ENCODE assay signal across 8 cellular contexts in the genomic region with DNA sequence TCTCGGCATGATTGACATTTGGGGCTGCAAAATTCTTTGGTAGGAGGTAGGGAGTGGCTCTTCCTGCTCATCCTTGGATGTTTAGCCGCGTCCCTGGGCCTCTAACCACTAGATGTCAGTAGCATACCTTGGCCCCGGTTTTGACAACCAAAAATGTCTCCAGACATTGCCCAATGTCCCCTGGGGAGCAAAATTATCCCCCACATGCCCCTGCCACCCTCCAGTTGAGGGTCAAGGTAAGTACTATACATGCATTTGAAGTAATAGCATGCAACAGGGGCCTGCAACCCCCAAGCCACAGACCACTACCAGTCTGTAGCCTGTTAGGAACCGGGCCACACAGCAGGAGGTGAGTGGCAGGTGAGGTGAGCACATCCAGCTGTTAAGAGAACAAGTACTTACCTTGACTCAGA. TPM values are rescaled to one million over a fixed set of nuclear protein-coding genes. Genes with fewer than 3 reads are reported as not detected.
DNase-seq lines count a peak whose midpoint lies in the region; ATAC-seq and TF ChIP-seq lines count a peak whose summit lies in the region.

No MANE protein-coding gene starts in this region.

- ATAC-seq in activated T-helper 17 cell treated with anti-CD3 and anti-CD28 coated beads, Interleukin-2, amount 50 U/mL, for 72 hours (replicated peaks) = no peak
- ATAC-seq in HG03520 (IDR thresholded peaks at IDR 0.05; ENCODE audit: unreplicated experiment) = no peak

- no peaks in the 10 kb centered on the region for H3K4me1 Mint-ChIP-seq in chondrocyte (ENCODE audit: low read depth)
- no peaks in the 10 kb centered on the region for H3K4me1 Mint-ChIP-seq in nephron progenitor cell
- no peaks in the 10 kb centered on the region for H3K4me1 Mint-ChIP-seq in activated T-helper 17 cell treated with anti-CD3 and anti-CD28 coated beads, Interleukin-2, amount 50 U/mL, for 72 hours

- H3K36me3 Mint-ChIP-seq in chondrocyte (ENCODE audit: low read depth) = no peaks in the 10 kb centered on the region
- no peaks in the 10 kb centered on the region for H3K36me3 Mint-ChIP-seq in nephron progenitor cell (ENCODE audit: low read depth)
- no peaks in the 10 kb centered on the region for H3K36me3 Mint-ChIP-seq in activated T-helper 17 cell treated with anti-CD3 and anti-CD28 coated beads, Interleukin-2, amount 50 U/mL, for 72 hours (ENCODE audit: low read depth)

- DNase-seq in NCI-H2081 (lab: John Stamatoyannopoulos, UW) (peak; percentile 4 to 16), NCI-H2081 treated with DMSO at 0.1 percent for 48 hours (lab: John Stamatoyannopoulos, UW) (no peak), chondrocyte (ENCODE audit: low spot score) (peak; percentile 53), nephron progenitor cell (peak; percentile 11), hippocampal formation (lab: John Stamatoyannopoulos, UW) (no peak)

- H3K4me3 Mint-ChIP-seq in chondrocyte (ENCODE audit: unreplicated experiment) (no peak overlapping the region), nephron progenitor cell (no peak overlapping the region)
- H3K4me3 Mint-ChIP-seq in activated T-helper 17 cell treated with anti-CD3 and anti-CD28 coated beads, Interleukin-2, amount 50 U/mL, for 72 hours = no peak overlapping the region

- TF ChIP-seq CTCF in LNCAP (IDR thresholded peaks at IDR 0.05) = peak; percentile 36; the same call in 1 of the 2 replicates
- TF ChIP-seq CTCF in chondrocyte (IDR thresholded peaks at IDR 0.05) = peak; percentile 74
- TF ChIP-seq CTCF in nephron progenitor cell (IDR thresholded peaks at IDR 0.05) = peak; percentile 44

- no peak overlapping the region for H3K27ac Mint-ChIP-seq in chondrocyte (ENCODE audit: unreplicated experiment)
- no peak overlapping the region for H3K27ac Mint-ChIP-seq in nephron progenitor cell
- H3K27ac Mint-ChIP-seq in activated T-helper 17 cell treated with anti-CD3 and anti-CD28 coated beads, Interleukin-2, amount 50 U/mL, for 72 hours = no peak overlapping the region

- H3K9me3 Mint-ChIP-seq in chondrocyte (ENCODE audit: low read depth) (no peaks in the 10 kb centered on the region), nephron progenitor cell (peaks cover 27% of the 10 kb centered on the region)
- no peaks in the 10 kb centered on the region for H3K9me3 Mint-ChIP-seq in activated T-helper 17 cell treated with anti-CD3 and anti-CD28 coated beads, Interleukin-2, amount 50 U/mL, for 72 hours

- H3K27me3 Mint-ChIP-seq in chondrocyte (ENCODE audit: low read depth) (no peaks in the 10 kb centered on the region), nephron progenitor cell (ENCODE audit: low read depth, poor library complexity) (peaks cover 8% of the 10 kb centered on the region)
- H3K27me3 Mint-ChIP-seq in activated T-helper 17 cell treated with anti-CD3 and anti-CD28 coated beads, Interleukin-2, amount 50 U/mL, for 72 hours = no peaks in the 10 kb centered on the region

RNA-seq across cellular contexts. Expression of a gene that starts 17.6 kb away (rescaled TPM):
- total RNA-seq in chondrocyte = not detected in 3 replicates
- not detected for total RNA-seq in activated T-helper 17 cell treated with anti-CD3 and anti-CD28 coated beads, Interleukin-2, amount 50 U/mL, for 72 hours

Comparison
In these comparisons a context has a peak if more than half of its experiments do, and no peak if none do; other contexts are left out.
1. DNase-seq: peak in NCI-H2081 (2 of 2), chondrocyte (single experiment) and nephron progenitor cell (single experiment); none in NCI-H2081 treated with DMSO at 0.1 percent for 48 hours (single experiment) and hippocampal formation (0 of 2).
2. Peak in every context shown above with its lines, with median percentiles within 50 percentile points of each other: CTCF ChIP-seq.